Comparison of ENCODE assay signal across 8 cellular contexts in genomic region chr11:43358670-43359431, GRCh38. TPM values are rescaled to one million over a fixed set of nuclear protein-coding genes. Genes with fewer than 3 reads are reported as not detected.
DNase-seq lines count a peak whose midpoint lies in the region; ATAC-seq and TF ChIP-seq lines count a peak whose summit lies in the region.

Gene TTC17 (plus strand): TSS chr11:43358920. CDS start chr11:43358955, 35 bp downstream.

- H3K4me1 ChIP-seq in esophagus (ENCODE audit: control insufficient read depth in 2 of 2, insufficient read depth in 2 of 2, low read length in 1 of 2) (no peaks in the 10 kb centered on the region), mucosa of stomach (ENCODE audit: control insufficient read depth, insufficient read depth, low read length) (peaks cover 6% of the 10 kb centered on the region)

- H3K9me3 ChIP-seq in esophagus (ENCODE audit: control insufficient read depth in 2 of 2, insufficient read depth in 1 of 2, low read depth in 1 of 2, low read length in 1 of 2), result no peaks in the 10 kb centered on the region
- H3K9me3 ChIP-seq in mucosa of stomach (ENCODE audit: control insufficient read depth, low read length), result no peaks in the 10 kb centered on the region

- H3K27ac Mint-ChIP-seq in activated T-cell treated with anti-CD3 and anti-CD28 coated beads, Interleukin-2, amount 50 U/mL, for 24 hours, result peak within 1 kb of the TSS; percentile 97

- H3K27me3 ChIP-seq in esophagus (ENCODE audit: control insufficient read depth in 1 of 2, insufficient read depth in 2 of 2, low read length in 2 of 2), result no peaks in the 10 kb centered on the region
- H3K27me3 ChIP-seq in mucosa of stomach (ENCODE audit: control insufficient read depth, insufficient read depth, low read length), result no peaks in the 10 kb centered on the region

- no peaks in the 10 kb centered on the region for H3K9me3 Mint-ChIP-seq in activated T-cell treated with anti-CD3 and anti-CD28 coated beads, Interleukin-2, amount 50 U/mL, for 24 hours

- peaks cover 44% of the 10 kb centered on the region for H3K36me3 Mint-ChIP-seq in activated T-cell treated with anti-CD3 and anti-CD28 coated beads, Interleukin-2, amount 50 U/mL, for 24 hours (ENCODE audit: low read depth)

- peak within 1 kb of the TSS; percentile 93 for H3K4me3 ChIP-seq in Jurkat, Clone E6-1 (ENCODE audit: low read length)
- peak within 1 kb of the TSS; percentile 80 to 96 for H3K4me3 ChIP-seq in esophagus (ENCODE audit: low read depth in 1 of 2, low read length in 2 of 2)
- peak within 1 kb of the TSS; percentile 93 for H3K4me3 ChIP-seq in mucosa of stomach (ENCODE audit: low read length)

- H3K27ac ChIP-seq in esophagus (ENCODE audit: low read depth in 2 of 2, low read length in 1 of 2), result peak within 1 kb of the TSS; percentile 93 to 95

- peak within 1 kb of the TSS; percentile 90 for H3K9ac ChIP-seq in mucosa of stomach (ENCODE audit: low read length)

- H3K27me3 Mint-ChIP-seq in activated T-cell treated with anti-CD3 and anti-CD28 coated beads, Interleukin-2, amount 50 U/mL, for 24 hours, result no peaks in the 10 kb centered on the region

- 0% methylated on average over 54 to 66 of the region's 66 CpGs for WGBS in esophagus, 2 donors

- peak; percentile 86 for DNase-seq in DMS153 (lab: John Stamatoyannopoulos, UW)
- peak; percentile 87 for DNase-seq in Jurkat, Clone E6-1 (ENCODE audit: low read depth, low spot score)
- peak; percentile 96 for DNase-seq in activated T-cell treated with anti-CD3 and anti-CD28 coated beads, Interleukin-2, amount 50 U/mL, for 24 hours
- DNase-seq in stimulated activated CD8-positive, alpha-beta memory T cell treated with anti-CD3 and anti-CD28 coated beads, Interleukin-7, amount 100 ng/mL, for 1 hour (ENCODE audit: low read depth in 2 of 2), result peak; percentile 86 to 87

- H3K4me1 Mint-ChIP-seq in activated T-cell treated with anti-CD3 and anti-CD28 coated beads, Interleukin-2, amount 50 U/mL, for 24 hours (ENCODE audit: low read depth), result peaks cover 51% of the 10 kb centered on the region

- H3K4me3 Mint-ChIP-seq in activated T-cell treated with anti-CD3 and anti-CD28 coated beads, Interleukin-2, amount 50 U/mL, for 24 hours, result peak within 1 kb of the TSS; percentile 95

- ATAC-seq in GM21619 (IDR thresholded peaks at IDR 0.05; ENCODE audit: unreplicated experiment), result peak; percentile 92

- H3K36me3 ChIP-seq in esophagus (ENCODE audit: control insufficient read depth in 2 of 2, insufficient read depth in 2 of 2, low read length in 1 of 2) (no peaks in the 10 kb centered on the region), mucosa of stomach (ENCODE audit: control insufficient read depth, insufficient read depth, low read length) (no peaks in the 10 kb centered on the region)

TF ChIP-seq in PFSK-1, 5 proteins besides CTCF, POLR2A, EP300 and RAD21:
- TF ChIP-seq FOXP2 (optimal IDR thresholded peaks at IDR 0.05; ENCODE audit: borderline replicate concordance, extremely low read depth, extremely low read length, insufficient read depth) (peak; percentile 59), POLR2AphosphoS5 (IDR thresholded peaks at IDR 0.05; ENCODE audit: low read depth, low read length) (peak; percentile 98), TAF1 (IDR thresholded peaks at IDR 0.05; ENCODE audit: borderline replicate concordance, insufficient read depth, low read length) (peak; percentile 95), SIN3A (IDR thresholded peaks at IDR 0.05; ENCODE audit: borderline replicate concordance, insufficient read depth, low read length) (0 out of 2 replicates have a peak, but pooled peaks have one; percentile 40), REST (IDR thresholded peaks at IDR 0.05; ENCODE audit: insufficient read depth in 1 of 2, low read depth in 2 of 2, low read length in 2 of 2) (no peak; a peak in 1 of 4 replicates)

RNA-seq across cellular contexts. Expression of gene TTC17, which starts in this region (rescaled TPM):
- 57.1 TPM for polyA plus RNA-seq in Jurkat, Clone E6-1 (2012; ENCODE audit: insufficient read depth, insufficient read length)
- 62.1 TPM for polyA plus RNA-seq in PFSK-1 (2012; ENCODE audit: insufficient read length, low read depth)
- 10 to 100 TPM; 20.1 to 32.7 TPM for polyA plus RNA-seq in esophagus

Comparison
In these comparisons a context has a peak if more than half of its experiments do, and no peak if none do; other contexts are left out.
1. Peak in every context shown above with its lines: DNase-seq, ATAC-seq, H3K4me3 ChIP-seq and H3K27ac ChIP-seq.